24 cellular contexts compared by ENCODE assay signal in genomic region chr13:62910541-62910940, GRCh38.
"Had no signal": no experiment of that assay in that cellular context is flagged by ENCODE, and none has a peak within 500 bp of the region (broad histone marks: within the 10 kb centered on the region; RNA-seq: fewer than 3 reads in every experiment).

No MANE protein-coding gene starts in this region.

- H3K27me3 ChIP-seq: heart right ventricle, neutrophil, ovary had no signal

- DNase-seq: activated CD4-positive, alpha-beta T cell treated with anti-CD3 and anti-CD28 coated beads for 4 hours; activated CD4-positive, alpha-beta T cell treated with anti-CD3 and anti-CD28 coated beads, Interleukin-2, amount 50 U/mL, for 4 hours; activated naive CD4-positive, alpha-beta T cell; activated T-cell treated with anti-CD3 and anti-CD28 coated beads for 4 hours; activated T-cell treated with anti-CD3 and anti-CD28 coated beads, Interleukin-2, amount 50 U/mL, for 72 hours; anterior cingulate cortex; dermis blood vessel endothelial cell; effector CD4-positive, alpha-beta T cell; foreskin melanocyte; heart right ventricle; naive B cell; nephron progenitor cell; ovary; stimulated activated CD4-positive, alpha-beta T cell treated with anti-CD3 and anti-CD28 coated beads, Interleukin-12 subunit alpha, Interleukin-12 subunit beta, amount 100 ng/mL, for 4 hours; stimulated activated CD4-positive, alpha-beta T cell treated with anti-CD3 and anti-CD28 coated beads, Interleukin-4, amount 100 ng/mL, for 1 hour; T-helper 9 cell; trophoblast cell had no signal

- H3K36me3 ChIP-seq: heart right ventricle, neutrophil, ovary, thoracic aorta had no signal

- H3K4me1 ChIP-seq: heart right ventricle had no signal

- H3K9me3 ChIP-seq: heart right ventricle, neutrophil, thoracic aorta had no signal

- H3K4me3 ChIP-seq: heart right ventricle, ovary, skin epidermis, thoracic aorta had no signal

- H3K27ac ChIP-seq: heart right ventricle, neutrophil, ovary, skin epidermis, thoracic aorta, VCaP had no signal

- ATAC-seq: activated naive CD4-positive, alpha-beta T cell treated with anti-CD3 and anti-CD28 coated beads, Interleukin-2, amount 50 U/mL, for 72 hours; activated T-cell treated with anti-CD3 and anti-CD28 coated beads, Interleukin-2, amount 50 U/mL, for 72 hours; heart right ventricle; sciatic nerve; stimulated activated effector memory CD8-positive, alpha-beta T cell treated with anti-CD3 and anti-CD28 coated beads, Interleukin-12 subunit alpha, Interleukin-12 subunit beta, amount 100 ng/mL, for 72 hours had no signal
